In the genomic region with DNA sequence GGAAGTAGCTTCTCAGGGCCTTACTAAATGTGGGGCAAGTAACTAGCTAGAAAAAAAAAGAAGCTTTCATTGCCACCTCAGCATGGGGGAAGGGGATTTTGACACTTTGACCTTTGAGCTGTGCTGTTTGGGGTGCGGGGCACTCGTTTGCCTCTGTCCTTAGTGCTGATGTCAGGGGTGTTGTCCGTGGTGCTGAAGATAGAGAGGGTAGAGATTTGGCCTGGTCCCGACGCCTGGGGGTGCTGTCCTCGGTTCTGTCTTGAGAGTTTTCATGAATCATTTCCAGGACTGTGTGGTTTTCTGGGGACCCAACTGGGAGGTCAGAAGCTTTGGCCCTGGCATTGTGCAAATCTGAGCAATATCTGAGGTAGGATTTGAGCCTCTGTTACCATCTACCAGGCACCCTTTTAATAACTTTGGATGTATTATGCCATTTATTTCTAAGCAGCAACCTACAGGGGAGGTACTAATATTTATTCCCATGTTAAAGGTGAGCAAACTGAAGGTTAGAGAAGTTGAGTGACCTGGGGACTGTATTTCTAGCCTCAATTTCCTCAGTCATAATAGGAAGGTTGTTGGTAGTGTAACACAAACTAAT, we compare ENCODE assay signal across 8 cellular contexts.
DNase-seq lines count a peak whose midpoint lies in the region; ATAC-seq and TF ChIP-seq lines count a peak whose summit lies in the region.
"Had no signal": no experiment of that assay in that cellular context is flagged by ENCODE, and none has a peak within 500 bp of the region (broad histone marks: within the 10 kb centered on the region; RNA-seq: fewer than 3 reads in every experiment).

No MANE protein-coding gene starts in this region.

- H3K4me1 Mint-ChIP-seq in neural progenitor cell: peaks cover 9% of the 10 kb centered on the region
- H3K4me1 Mint-ChIP-seq: nephron had no signal

- no peaks in the 10 kb centered on the region for H3K9me3 ChIP-seq in neural progenitor cell (ENCODE audit: low read depth)

- no peaks in the 10 kb centered on the region for H3K9me3 Mint-ChIP-seq in neural progenitor cell
- H3K9me3 Mint-ChIP-seq: nephron had no signal

- no peak overlapping the region for H2AFZ ChIP-seq in neural progenitor cell (replicated peaks)

- no peak for ATAC-seq in HG03457 (IDR thresholded peaks at IDR 0.05; ENCODE audit: unreplicated experiment)
- ATAC-seq in HG02884 (IDR thresholded peaks at IDR 0.05; ENCODE audit: unreplicated experiment): no peak

- no peak overlapping the region for H3K9ac ChIP-seq in neural progenitor cell

- H3K27me3 ChIP-seq in H7 (ENCODE audit: control insufficient read depth, insufficient read depth, low read length) (no peaks in the 10 kb centered on the region), brain microvascular endothelial cell (replicated peaks) (no peaks in the 10 kb centered on the region), neural progenitor cell (no peaks in the 10 kb centered on the region)

- H3K4me3 ChIP-seq in H7 (ENCODE audit: insufficient read depth, low read depth, low read length): no peak overlapping the region
- H3K4me3 ChIP-seq in brain microvascular endothelial cell (ENCODE audit: low read depth, low read length): no peak overlapping the region
- H3K4me3 ChIP-seq in neural progenitor cell: no peak overlapping the region

- H3K36me3 Mint-ChIP-seq in neural progenitor cell: no peaks in the 10 kb centered on the region

- H3K27ac ChIP-seq in brain microvascular endothelial cell (no peak overlapping the region), neural progenitor cell (no peak overlapping the region)

- DNase-seq in H7 (peak; percentile 92), OCI-M2 (lab: John Stamatoyannopoulos, UW; ENCODE audit: unreplicated experiment) (peak; percentile 23), brain microvascular endothelial cell (peak; percentile 8), neural progenitor cell (ENCODE audit: low spot score) (peak; percentile 92), mucosa of gallbladder (ENCODE audit: low spot score) (no peak)

- no peaks in the 10 kb centered on the region for H3F3A ChIP-seq in neural progenitor cell (ENCODE audit: low read depth)

- no peaks in the 10 kb centered on the region for H3K79me2 ChIP-seq in neural progenitor cell (ENCODE audit: low read depth)

- H3K27ac Mint-ChIP-seq in neural progenitor cell: no peak overlapping the region
- H3K27ac Mint-ChIP-seq: nephron had no signal

- no peaks in the 10 kb centered on the region for H3K36me3 ChIP-seq in H7 (replicated peaks; ENCODE audit: control insufficient read depth, insufficient read depth, low read length)
- H3K36me3 ChIP-seq in brain microvascular endothelial cell (replicated peaks): no peaks in the 10 kb centered on the region
- no peaks in the 10 kb centered on the region for H3K36me3 ChIP-seq in neural progenitor cell

- H4K20me1 ChIP-seq in neural progenitor cell (ENCODE audit: low read depth): peaks cover 15% of the 10 kb centered on the region

- no peak overlapping the region for H3K4me3 Mint-ChIP-seq in neural progenitor cell
- H3K4me3 Mint-ChIP-seq: nephron had no signal

- in situ Hi-C loops in brain microvascular endothelial cell (cut with HindIII; ENCODE audit: low pct_ligation_motif_present, low sequenced_read_pairs): no loop called here

- TF ChIP-seq CTCF in brain microvascular endothelial cell (IDR thresholded peaks at IDR 0.05; ENCODE audit: low read depth, low read length, missing control alignments) (peak; percentile 56), neural progenitor cell (IDR thresholded peaks at IDR 0.05) (peak; percentile 55)

- no peaks in the 10 kb centered on the region for H3K4me1 ChIP-seq in neural progenitor cell

- peaks cover 13% of the 10 kb centered on the region for H3K27me3 Mint-ChIP-seq in neural progenitor cell (ENCODE audit: insufficient read depth, low read depth)

- no peak overlapping the region for H3K4me2 ChIP-seq in neural progenitor cell
